Comparison of ENCODE assay signal across 23 cellular contexts in genomic region chr3:100311011-100311410, GRCh38.
"Had no signal": no experiment of that assay in that cellular context is flagged by ENCODE, and none has a peak within 500 bp of the region (broad histone marks: within the 10 kb centered on the region; RNA-seq: fewer than 3 reads in every experiment).

No MANE protein-coding gene starts in this region.

- H3K4me1 ChIP-seq: ascending aorta, neural progenitor cell, prostate gland, right atrium auricular region, suprapubic skin had no signal

- H3K4me3 Mint-ChIP-seq: activated T-cell treated with anti-CD3 and anti-CD28 coated beads, Interleukin-2, amount 50 U/mL, for 72 hours; memory B cell; naive B cell; neural progenitor cell; stimulated activated naive CD8-positive, alpha-beta T cell treated with anti-CD3 and anti-CD28 coated beads, Interleukin-15, Interleukin-2, amounts not matched to agents 100 ng/mL and 50 ng/mL, for 24 hours had no signal

- H3K36me3 ChIP-seq: prostate gland had no signal

- H3K9me3 Mint-ChIP-seq: activated T-cell treated with anti-CD3 and anti-CD28 coated beads, Interleukin-2, amount 50 U/mL, for 72 hours; memory B cell; naive B cell; neural progenitor cell; stimulated activated naive CD8-positive, alpha-beta T cell treated with anti-CD3 and anti-CD28 coated beads, Interleukin-15, Interleukin-2, amounts not matched to agents 100 ng/mL and 50 ng/mL, for 24 hours had no signal

- H3K9me3 ChIP-seq: ascending aorta, mucosa of descending colon, prostate gland, right atrium auricular region, SK-N-SH, suprapubic skin had no signal

- H3K4me3 ChIP-seq: mucosa of descending colon, neural progenitor cell, prostate gland, right atrium auricular region, skin epidermis, suprapubic skin had no signal

- H3K27me3 ChIP-seq: ascending aorta, neural progenitor cell, right atrium auricular region, suprapubic skin had no signal

- H3K27ac ChIP-seq: ascending aorta, neural progenitor cell, prostate gland, right atrium auricular region, skin epidermis, suprapubic skin had no signal

- H3K27me3 Mint-ChIP-seq: memory B cell; naive B cell; stimulated activated naive CD8-positive, alpha-beta T cell treated with anti-CD3 and anti-CD28 coated beads, Interleukin-15, Interleukin-2, amounts not matched to agents 100 ng/mL and 50 ng/mL, for 24 hours had no signal

- H3K27ac Mint-ChIP-seq: activated T-cell treated with anti-CD3 and anti-CD28 coated beads, Interleukin-2, amount 50 U/mL, for 72 hours; neural progenitor cell; stimulated activated naive CD8-positive, alpha-beta T cell treated with anti-CD3 and anti-CD28 coated beads, Interleukin-15, Interleukin-2, amounts not matched to agents 100 ng/mL and 50 ng/mL, for 24 hours had no signal

- FAIRE-seq: frontal cortex had no signal

- H3K36me3 Mint-ChIP-seq: neural progenitor cell had no signal

- H3K4me1 Mint-ChIP-seq: memory B cell, naive B cell had no signal

- H3K9ac ChIP-seq: neural progenitor cell, SK-N-SH had no signal

- ATAC-seq: activated T-cell treated with anti-CD3 and anti-CD28 coated beads, Interleukin-2, amount 50 U/mL, for 72 hours; mucosa of descending colon had no signal

- DNase-seq: activated CD4-positive, CD25-positive, alpha-beta regulatory T cell treated with anti-CD3 and anti-CD28 coated beads, Interleukin-2, amount 50 U/mL, for 72 hours; activated CD8-positive, alpha-beta memory T cell treated with anti-CD3 and anti-CD28 coated beads for 24 hours; activated effector memory CD4-positive, alpha-beta T cell treated with anti-CD3 and anti-CD28 coated beads, Interleukin-2, amount 50 U/mL, for 16 hours; activated naive CD4-positive, alpha-beta T cell treated with anti-CD3 and anti-CD28 coated beads, Interleukin-2, amount 50 U/mL, for 16 hours; activated T-cell treated with anti-CD3 and anti-CD28 coated beads, Interleukin-2, amount 50 U/mL, for 72 hours; cerebellar nuclear complex; effector CD4-positive, alpha-beta T cell; mucosa of descending colon; naive B cell; SK-N-SH; stimulated activated CD4-positive, alpha-beta T cell treated with anti-CD3 and anti-CD28 coated beads, Interleukin-15, amount 100 ng/mL, for 24 hours; stimulated activated CD4-positive, alpha-beta T cell treated with anti-CD3 and anti-CD28 coated beads, Interleukin-2, amount 100 ng/mL, for 48 hours; T1000; trophoblast cell had no signal
